In the genomic region with DNA sequence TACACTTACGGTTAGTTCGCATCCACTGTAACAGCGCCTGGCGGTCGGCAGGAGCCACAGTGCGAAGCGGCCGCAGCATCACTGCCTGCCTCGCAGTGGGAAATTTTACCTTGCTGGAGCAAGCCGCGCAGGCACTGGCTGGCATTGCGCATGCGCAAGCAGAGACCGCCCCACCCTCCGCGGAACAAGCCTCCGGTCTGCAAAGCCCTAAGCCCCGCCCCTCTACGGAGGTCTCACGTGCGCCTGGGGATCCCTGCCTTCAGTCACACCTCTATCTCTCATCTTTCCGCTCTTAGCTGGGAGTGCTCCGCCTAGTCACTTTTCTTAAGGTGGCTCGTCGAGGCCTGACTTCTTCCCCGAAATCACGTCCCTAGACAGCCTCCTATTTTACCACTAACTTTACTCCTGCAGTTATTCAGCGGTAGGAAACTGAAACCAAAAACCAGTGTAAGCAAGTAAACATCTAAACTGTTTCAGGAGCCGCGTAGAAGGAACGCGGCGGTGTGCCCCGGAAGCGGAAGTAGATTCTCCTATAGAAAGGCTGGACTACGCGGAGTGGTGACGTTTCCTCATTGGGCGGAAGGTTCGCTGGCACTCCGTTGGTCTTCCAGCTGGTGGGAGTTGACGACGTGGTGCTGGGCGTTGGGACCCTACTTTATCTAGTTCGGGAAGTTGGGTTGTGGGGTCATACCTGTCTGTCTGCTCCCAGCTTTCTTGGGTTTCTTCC, we compare ENCODE assay signal across 8 cellular contexts. TPM values are rescaled to one million over a fixed set of nuclear protein-coding genes. Genes with fewer than 3 reads are reported as not detected.
DNase-seq lines count a peak whose midpoint lies in the region; ATAC-seq and TF ChIP-seq lines count a peak whose summit lies in the region.

TSS of gene SRP54 (plus strand) at position 572 of the 727 bp plus-strand sequence. CDS start 13,718 bp downstream, outside the sequence.

- DNase-seq in Panc1 (ENCODE audit: low read depth, low spot score) (peak; percentile 87), esophagus muscularis mucosa (ENCODE audit: extremely low spot score) (peak; percentile 99)
- DNase-seq in activated T-cell treated with anti-CD3 and anti-CD28 coated beads, Interleukin-2, amount 50 U/mL, for 4 hours, result peak; percentile 100
- peak; percentile 100 for DNase-seq in stimulated activated CD8-positive, alpha-beta memory T cell treated with anti-CD3 and anti-CD28 coated beads, Interleukin-7, amount 100 ng/mL, for 24 hours (ENCODE audit: low read depth)

- H3K9me3 Mint-ChIP-seq in activated T-cell treated with anti-CD3 and anti-CD28 coated beads, Interleukin-2, amount 50 U/mL, for 4 hours, result no peaks in the 10 kb centered on the region

- H3K27ac ChIP-seq in DOHH2 (ENCODE audit: low read depth, low read length), result peak within 1 kb of the TSS; percentile 88
- peak within 1 kb of the TSS; percentile 87 for H3K27ac ChIP-seq in KMS-11
- H3K27ac ChIP-seq in Panc1 (ENCODE audit: low read length), result peak within 1 kb of the TSS; percentile 98
- H3K27ac ChIP-seq in esophagus muscularis mucosa (replicated peaks in 1 of 4), result peak within 1 kb of the TSS; percentile 92 to 98 (median 97)
- peak within 1 kb of the TSS; percentile 99 for H3K27ac ChIP-seq in muscle layer of colon (ENCODE audit: low read depth, low read length)

- H3K9ac ChIP-seq in KMS-11, result peak within 1 kb of the TSS; percentile 84
- peak within 1 kb of the TSS; percentile 88 for H3K9ac ChIP-seq in muscle layer of colon (ENCODE audit: low read length)

- ATAC-seq in GM21786 (IDR thresholded peaks at IDR 0.05; ENCODE audit: unreplicated experiment) (peak; percentile 77), Panc1 (peak; percentile 95)
- peak; percentile 93 to 95 for ATAC-seq in activated T-cell treated with anti-CD3 and anti-CD28 coated beads, Interleukin-2, amount 50 U/mL, for 4 hours

- no peak within 1 kb of the TSS for H3K4me3 Mint-ChIP-seq in activated T-cell treated with anti-CD3 and anti-CD28 coated beads, Interleukin-2, amount 50 U/mL, for 4 hours

- H3K27me3 Mint-ChIP-seq in activated T-cell treated with anti-CD3 and anti-CD28 coated beads, Interleukin-2, amount 50 U/mL, for 4 hours (ENCODE audit: low read depth), result no peaks in the 10 kb centered on the region

- peak; percentile 45 for TF ChIP-seq POLR2A in esophagus muscularis mucosa (IDR thresholded peaks at IDR 0.05; ENCODE audit: low read depth)

- H3K4me2 ChIP-seq in DOHH2 (ENCODE audit: low read length) (peak within 1 kb of the TSS; percentile 93), KMS-11 (peak within 1 kb of the TSS; percentile 92)

- peaks cover 14% of the 10 kb centered on the region for H3K36me3 Mint-ChIP-seq in activated T-cell treated with anti-CD3 and anti-CD28 coated beads, Interleukin-2, amount 50 U/mL, for 4 hours (ENCODE audit: insufficient read depth)

- H4K20me1 ChIP-seq in DOHH2 (ENCODE audit: control insufficient read depth, insufficient read depth, low read depth, low read length), result no peaks in the 10 kb centered on the region; the same call in 1 of the 2 replicates
- no peaks in the 10 kb centered on the region for H4K20me1 ChIP-seq in KMS-11 (ENCODE audit: insufficient read depth)

- TF ChIP-seq CTCF in DOHH2 (IDR thresholded peaks at IDR 0.05; ENCODE audit: low read depth, low read length, poor library complexity, severe bottlenecking) (no peak), KMS-11 (conservative IDR thresholded peaks at IDR 0.05; ENCODE audit: low read depth, low read length) (no peak), Panc1 (IDR thresholded peaks at IDR 0.05) (no peak), esophagus muscularis mucosa (IDR thresholded peaks at IDR 0.05) (peak in 2 of 3 experiments; percentile 26 to 33)

- CTCF ChIA-PET in Panc1 (lab: Charles Lee), result interaction anchor here (0.6 kb wide), 1 partner anchor 206 kb away, joined by 5 read pairs; no protein-coding TSS in a partner anchor

- no peak for TF ChIP-seq EP300 in esophagus muscularis mucosa (IDR thresholded peaks at IDR 0.05)

- H3K4me1 ChIP-seq in DOHH2 (ENCODE audit: control insufficient read depth, low read length) (peaks cover 31% of the 10 kb centered on the region), KMS-11 (ENCODE audit: low read depth, poor library complexity, severe bottlenecking) (peaks cover 28% of the 10 kb centered on the region), Panc1 (ENCODE audit: control insufficient read depth, insufficient read depth, low read length) (peaks cover 15% of the 10 kb centered on the region), esophagus muscularis mucosa (peaks cover 36 to 55% (median 44%) of the 10 kb centered on the region in 4 donors), muscle layer of colon (ENCODE audit: insufficient read depth, low read length) (peaks cover 24% of the 10 kb centered on the region)

- H3K27me3 ChIP-seq in DOHH2 (ENCODE audit: control insufficient read depth, low read length) (no peaks in the 10 kb centered on the region), KMS-11 (ENCODE audit: insufficient read depth, low read depth) (no peaks in the 10 kb centered on the region), Panc1 (ENCODE audit: control insufficient read depth, insufficient read depth, low read length) (no peaks in the 10 kb centered on the region), esophagus muscularis mucosa (no peaks in the 10 kb centered on the region), muscle layer of colon (ENCODE audit: control insufficient read depth in 1 of 2, insufficient read depth in 2 of 2, low read length in 2 of 2) (no peaks in the 10 kb centered on the region)

- WGBS in esophagus muscularis mucosa, result 0% methylated on average over 22 of the region's 45 CpGs

- peak within 1 kb of the TSS; percentile 91 for H2AFZ ChIP-seq in KMS-11 (ENCODE audit: low read depth)

- H3K9me3 ChIP-seq in DOHH2 (ENCODE audit: control insufficient read depth, insufficient read depth, low read length) (no peaks in the 10 kb centered on the region), Panc1 (ENCODE audit: control insufficient read depth, insufficient read depth, low read depth, low read length) (no peaks in the 10 kb centered on the region), esophagus muscularis mucosa (no peaks in the 10 kb centered on the region), muscle layer of colon (ENCODE audit: low read length) (no peaks in the 10 kb centered on the region)

- no peaks in the 10 kb centered on the region for H3K9me2 ChIP-seq in DOHH2 (replicated peaks; ENCODE audit: control insufficient read depth, low read length)

- peaks cover 4% of the 10 kb centered on the region; the same call in 1 of the 2 replicates for H3F3A ChIP-seq in DOHH2 (ENCODE audit: control insufficient read depth, insufficient read depth)

- intact Hi-C loops in Panc1 (cut with micrococcal nuclease; ENCODE audit: unreplicated experiment), result loop anchor here (5.0 kb wide), 1 partner anchor 110 kb away; no protein-coding TSS in a partner anchor
- intact Hi-C loops in esophagus muscularis mucosa (cut with DNase I), result loop anchor here (1.0 to 5.0 kb wide), 3 partner anchors 65 to 140 kb away; partner anchors contain the start of genes FAM177A1, PPP2R3C and PRORP

- H3K4me1 Mint-ChIP-seq in activated T-cell treated with anti-CD3 and anti-CD28 coated beads, Interleukin-2, amount 50 U/mL, for 4 hours (ENCODE audit: low read depth), result peaks cover 12% of the 10 kb centered on the region

- in situ Hi-C loops in Panc1 (cut with HindIII; ENCODE audit: low pct_unique_long_range_greater_than_20kb, low sequenced_read_pairs), result no loop called here

- POLR2A ChIA-PET in Panc1 (lab: Charles Lee), result interaction anchor here (0.7 kb wide), 1 partner anchor 263 kb away, joined by 3 read pairs; no protein-coding TSS in a partner anchor

- no peaks in the 10 kb centered on the region; the same call in 1 of the 2 replicates for H3K36me3 ChIP-seq in DOHH2 (ENCODE audit: control insufficient read depth, low read length)
- H3K36me3 ChIP-seq in KMS-11 (ENCODE audit: insufficient read depth), result no peaks in the 10 kb centered on the region
- H3K36me3 ChIP-seq in Panc1 (ENCODE audit: control insufficient read depth, insufficient read depth, low read length), result peaks cover 10% of the 10 kb centered on the region
- no peaks in the 10 kb centered on the region for H3K36me3 ChIP-seq in esophagus muscularis mucosa
- no peaks in the 10 kb centered on the region for H3K36me3 ChIP-seq in muscle layer of colon (ENCODE audit: insufficient read depth, low read length)

- H3K79me2 ChIP-seq in DOHH2 (ENCODE audit: control insufficient read depth, low read length) (peaks cover 88% of the 10 kb centered on the region), KMS-11 (ENCODE audit: insufficient read depth, low read depth) (peaks cover 48% of the 10 kb centered on the region)

- peak within 1 kb of the TSS; percentile 99 for H3K4me3 ChIP-seq in DOHH2 (ENCODE audit: low read length)
- no peak within 1 kb of the TSS for H3K4me3 ChIP-seq in KMS-11 (IDR thresholded peaks at IDR 0.05; ENCODE audit: insufficient read depth, low read depth, low read length)
- peak within 1 kb of the TSS; percentile 90 to 97 for H3K4me3 ChIP-seq in Panc1 (ENCODE audit: low read depth in 2 of 2, low read length in 2 of 2)
- H3K4me3 ChIP-seq in esophagus muscularis mucosa, result peak within 1 kb of the TSS; percentile 73 to 93 (median 80)
- H3K4me3 ChIP-seq in muscle layer of colon (ENCODE audit: low read depth in 1 of 2, low read length in 2 of 2), result peak within 1 kb of the TSS; percentile 92 to 94

- no TSS peak for BruUV-seq in Panc1 (replicated peaks; lab: Mats Ljungman, UMichigan)

RNA-seq across cellular contexts. Expression of gene SRP54, which starts in this region (rescaled TPM):
- total RNA-seq in Panc1 (2021; ENCODE audit: unreplicated experiment), result 53.2 TPM
- polyA plus RNA-seq in Panc1 (2012; ENCODE audit: insufficient read length), result 34.5 TPM
- 10 to 100 TPM; 63.2 to 85.4 (median 74.5) TPM for total RNA-seq in activated T-cell treated with anti-CD3 and anti-CD28 coated beads, Interleukin-2, amount 50 U/mL, for 4 hours
- 10 to 100 TPM; 31.2 to 52.7 (median 39.3) TPM for total RNA-seq in esophagus muscularis mucosa

Comparison
In these comparisons a context has a peak if more than half of its experiments do, and no peak if none do; other contexts are left out.
1. CTCF ChIP-seq: peak in esophagus muscularis mucosa (2 of 3); none in DOHH2 (single experiment), KMS-11 (single experiment) and Panc1 (single experiment).
2. Peak in every context shown above with its lines, with median percentiles within 50 percentile points of each other: H3K27ac ChIP-seq, ATAC-seq and DNase-seq.